ENCODE assay signal across 19 cellular contexts in the genomic region with DNA sequence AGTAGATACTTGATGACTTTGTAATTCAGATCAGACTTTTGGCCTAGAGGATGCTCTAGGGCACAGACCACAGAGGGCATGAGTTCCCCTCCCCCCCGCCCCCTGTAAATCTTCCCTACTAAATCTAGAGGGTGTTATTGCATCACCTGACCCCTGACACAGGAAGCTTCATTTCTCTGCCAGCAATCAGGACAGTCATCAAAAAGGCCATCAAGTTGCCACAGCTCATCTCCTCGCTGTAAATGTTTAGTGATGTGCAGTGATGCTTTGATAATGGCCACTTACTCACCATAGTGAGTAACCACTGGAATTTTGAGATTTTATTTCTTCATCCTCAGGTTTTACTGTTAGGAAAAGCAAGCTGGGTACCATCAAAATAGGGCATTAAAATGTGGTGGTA.
"Had no signal": no experiment of that assay in that cellular context is flagged by ENCODE, and none has a peak within 500 bp of the region (broad histone marks: within the 10 kb centered on the region; RNA-seq: fewer than 3 reads in every experiment).

No MANE protein-coding gene starts in this region.

- H3K4me3 Mint-ChIP-seq: activated CD8-positive, alpha-beta memory T cell treated with anti-CD3 and anti-CD28 coated beads, Interleukin-2, amount 10 ng/mL, durations not matched to agents 7 days and 5 days; activated naive CD8-positive, alpha-beta T cell; activated T-cell treated with anti-CD3 and anti-CD28 coated beads, Interleukin-2, amount 50 U/mL, for 4 hours; naive thymus-derived CD8-positive, alpha-beta T cell; stimulated activated naive B cell treated with anti-CD40 and anti-IgM and Interleukin-4, amounts not matched to agents 10 μg/mL and 1 μg/mL and 100 μg/mL, for 72 hours had no signal

- H3K27ac Mint-ChIP-seq: activated CD8-positive, alpha-beta memory T cell treated with anti-CD3 and anti-CD28 coated beads, Interleukin-2, amount 10 ng/mL, durations not matched to agents 7 days and 5 days; activated naive CD8-positive, alpha-beta T cell; naive thymus-derived CD8-positive, alpha-beta T cell; stimulated activated naive B cell treated with anti-CD40 and anti-IgM and Interleukin-4, amounts not matched to agents 10 μg/mL and 1 μg/mL and 100 μg/mL, for 72 hours had no signal

- DNase-seq: activated CD8-positive, alpha-beta memory T cell treated with anti-CD3 and anti-CD28 coated beads, Interleukin-2, amount 10 ng/mL, durations not matched to agents 7 days and 5 days; activated effector memory CD4-positive, alpha-beta T cell treated with anti-CD3 and anti-CD28 coated beads, Interleukin-2, amount 50 U/mL, for 16 hours; activated T-cell treated with anti-CD3 and anti-CD28 coated beads, Interleukin-2, amount 50 U/mL, for 4 hours; aorta; dorsolateral prefrontal cortex; foreskin melanocyte; left cardiac atrium; naive thymus-derived CD8-positive, alpha-beta T cell; stimulated activated CD4-positive, alpha-beta T cell treated with anti-CD3 and anti-CD28 coated beads, Interleukin-1b, Interleukin-23, amount 100 ng/mL, for 48 hours; stimulated activated naive B cell treated with anti-CD40 and anti-IgM and Interleukin-4, amounts not matched to agents 10 μg/mL and 1 μg/mL and 100 μg/mL, for 72 hours; substantia nigra; T1000; transverse colon had no signal

- H3K9me3 Mint-ChIP-seq: activated T-cell treated with anti-CD3 and anti-CD28 coated beads, Interleukin-2, amount 50 U/mL, for 4 hours; naive thymus-derived CD8-positive, alpha-beta T cell; stimulated activated naive B cell treated with anti-CD40 and anti-IgM and Interleukin-4, amounts not matched to agents 10 μg/mL and 1 μg/mL and 100 μg/mL, for 72 hours had no signal

- ATAC-seq: activated CD8-positive, alpha-beta memory T cell treated with anti-CD3 and anti-CD28 coated beads, Interleukin-2, amount 10 ng/mL, durations not matched to agents 7 days and 5 days; activated T-cell treated with anti-CD3 and anti-CD28 coated beads, Interleukin-2, amount 50 U/mL, for 4 hours; left cardiac atrium; naive thymus-derived CD8-positive, alpha-beta T cell; stimulated activated naive B cell treated with anti-CD40 and anti-IgM and Interleukin-4, amounts not matched to agents 10 μg/mL and 1 μg/mL and 100 μg/mL, for 72 hours had no signal

- H3K4me3 ChIP-seq: dorsolateral prefrontal cortex, lung, right atrium auricular region, SJSA1, transverse colon had no signal

- H3K27ac ChIP-seq: dorsolateral prefrontal cortex, neutrophil, right atrium auricular region, SJSA1, transverse colon had no signal

- H3K36me3 Mint-ChIP-seq: activated CD8-positive, alpha-beta memory T cell treated with anti-CD3 and anti-CD28 coated beads, Interleukin-2, amount 10 ng/mL, durations not matched to agents 7 days and 5 days; activated naive CD8-positive, alpha-beta T cell; naive thymus-derived CD8-positive, alpha-beta T cell; stimulated activated naive B cell treated with anti-CD40 and anti-IgM and Interleukin-4, amounts not matched to agents 10 μg/mL and 1 μg/mL and 100 μg/mL, for 72 hours had no signal

- FAIRE-seq: bronchial epithelial cell had no signal

- H3K36me3 ChIP-seq: neutrophil, right atrium auricular region, SJSA1, transverse colon had no signal

- H3K4me1 Mint-ChIP-seq: activated CD8-positive, alpha-beta memory T cell treated with anti-CD3 and anti-CD28 coated beads, Interleukin-2, amount 10 ng/mL, durations not matched to agents 7 days and 5 days; naive thymus-derived CD8-positive, alpha-beta T cell; stimulated activated naive B cell treated with anti-CD40 and anti-IgM and Interleukin-4, amounts not matched to agents 10 μg/mL and 1 μg/mL and 100 μg/mL, for 72 hours had no signal

- H3K27me3 ChIP-seq: right atrium auricular region, transverse colon had no signal

- H3K27me3 Mint-ChIP-seq: activated CD8-positive, alpha-beta memory T cell treated with anti-CD3 and anti-CD28 coated beads, Interleukin-2, amount 10 ng/mL, durations not matched to agents 7 days and 5 days had no signal

- H3K4me1 ChIP-seq: right atrium auricular region, SJSA1, transverse colon had no signal

- H3K9me3 ChIP-seq: neutrophil, right atrium auricular region, SJSA1, transverse colon had no signal
